Comparison of ENCODE assay signal across 8 cellular contexts in the genomic region with DNA sequence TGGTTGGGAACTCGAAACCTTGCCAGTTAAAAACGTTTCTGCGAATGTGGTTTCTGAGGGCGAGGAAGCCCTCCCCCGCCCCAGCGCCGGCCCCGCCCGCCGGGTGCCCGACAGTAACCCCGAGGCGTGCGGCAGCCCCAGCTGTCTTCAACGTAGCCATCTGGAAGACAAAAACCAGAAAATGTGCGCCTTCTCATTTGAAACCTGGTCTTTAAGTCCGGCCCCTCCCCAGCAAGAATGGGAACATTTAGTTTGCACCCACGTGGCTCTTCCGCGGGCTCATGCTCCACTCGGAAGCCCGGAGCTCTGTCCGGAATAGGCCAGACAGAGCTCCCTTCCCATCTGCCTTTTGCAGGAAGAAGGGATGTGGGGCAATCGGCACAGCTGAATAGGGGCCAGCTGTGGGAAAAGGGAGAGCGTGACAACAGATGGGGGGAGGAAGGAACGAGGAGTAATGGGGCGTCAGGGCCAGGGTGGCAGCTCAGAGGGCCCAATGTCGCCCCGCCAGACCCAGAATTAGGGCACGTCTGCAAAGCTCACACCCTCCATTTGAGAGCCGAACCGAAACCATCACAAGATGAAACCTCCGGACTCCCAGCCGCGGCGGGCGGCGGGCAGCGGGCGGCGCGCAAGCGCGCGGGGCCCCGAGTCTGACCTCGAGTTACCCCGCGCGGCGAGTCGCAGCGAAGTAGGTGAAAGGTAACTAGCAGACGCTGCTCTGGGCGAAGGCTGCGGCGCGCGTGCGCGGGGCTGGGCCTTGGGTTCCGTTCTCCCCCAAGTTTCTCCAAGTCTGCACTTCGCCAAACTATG.
DNase-seq lines count a peak whose midpoint lies in the region; ATAC-seq and TF ChIP-seq lines count a peak whose summit lies in the region.

No MANE protein-coding gene starts in this region.

- H3K4me3 Mint-ChIP-seq in neural crest cell = peak overlapping the region; percentile 87

- peaks cover 17% of the 10 kb centered on the region for H3K27me3 Mint-ChIP-seq in neural crest cell (ENCODE audit: low read depth)

- DNase-seq in DMS53 treated with DMSO at 0.1 percent for 48 hours (lab: John Stamatoyannopoulos, UW; ENCODE audit: unreplicated experiment) = peak; percentile 79
- DNase-seq in SIG-M5 (lab: John Stamatoyannopoulos, UW) = peak; percentile 79
- peak; percentile 69 for DNase-seq in activated gamma-delta T cell treated with Interleukin-2 at 50 U/mL for 16 hours
- DNase-seq in foreskin fibroblast = peak; percentile 91 to 97
- peak; percentile 55 for DNase-seq in neural crest cell (ENCODE audit: low read depth, low spot score)
- DNase-seq in stomach = peak; percentile 94

- H3K36me3 ChIP-seq in KMS-11 (ENCODE audit: insufficient read depth) (no peaks in the 10 kb centered on the region), stomach (no peaks in the 10 kb centered on the region)

- peak overlapping the region; percentile 91 for H3K9ac ChIP-seq in KMS-11

- TF ChIP-seq EP300 in stomach (IDR thresholded peaks at IDR 0.05) = peak; percentile 24

- TF ChIP-seq POLR2A in stomach (IDR thresholded peaks at IDR 0.05) = no peak

- H4K20me1 ChIP-seq in KMS-11 (ENCODE audit: insufficient read depth) = no peaks in the 10 kb centered on the region

- no peaks in the 10 kb centered on the region for H3K79me2 ChIP-seq in KMS-11 (ENCODE audit: insufficient read depth, low read depth)

- ATAC-seq in GM21737 (IDR thresholded peaks at IDR 0.05; ENCODE audit: unreplicated experiment) = peak; percentile 89

- H3K4me1 ChIP-seq in KMS-11 (ENCODE audit: low read depth, poor library complexity, severe bottlenecking) = peaks cover 76% of the 10 kb centered on the region
- peaks cover 35 to 48% (median 42%) of the 10 kb centered on the region in 4 donors for H3K4me1 ChIP-seq in stomach

- 0 to 1% (median 1%) methylated on average over 49 to 63 of the region's 63 CpGs for whole genome bisulfite sequencing in stomach, 5 donors

- TF ChIP-seq CTCF in KMS-11 (conservative IDR thresholded peaks at IDR 0.05; ENCODE audit: low read depth, low read length) (no peak), foreskin fibroblast (IDR thresholded peaks at IDR 0.05; ENCODE audit: low read depth, low read length) (no peak), neural crest cell (conservative IDR thresholded peaks at IDR 0.05) (no peak), stomach (IDR thresholded peaks at IDR 0.05) (no peak)

- H3K4me2 ChIP-seq in KMS-11 = peak overlapping the region; percentile 95

- no peaks in the 10 kb centered on the region for H3K36me3 Mint-ChIP-seq in neural crest cell (ENCODE audit: low read depth)

- H3K4me1 Mint-ChIP-seq in neural crest cell = peaks cover 38% of the 10 kb centered on the region

- peak overlapping the region; percentile 55 for H3K27ac Mint-ChIP-seq in neural crest cell (ENCODE audit: unreplicated experiment)

- intact Hi-C loops in stomach (cut with DNase I; ENCODE audit: low total_unique reads) = loop anchor here (5.0 to 10.0 kb wide), 2 partner anchors 64 to 73 kb away; a partner anchor contains a TSS

- peak overlapping the region; percentile 43; the same call in 1 of the 2 replicates for H2AFZ ChIP-seq in KMS-11 (ENCODE audit: low read depth)

- peaks cover 4% of the 10 kb centered on the region for H3K9me3 Mint-ChIP-seq in neural crest cell

- no peaks in the 10 kb centered on the region for H3K9me3 ChIP-seq in stomach

- H3K27me3 ChIP-seq in KMS-11 (ENCODE audit: insufficient read depth, low read depth) (no peaks in the 10 kb centered on the region), stomach (no peaks in the 10 kb centered on the region)

- H3K27ac ChIP-seq in KMS-11 = peak overlapping the region; percentile 97
- peak overlapping the region; percentile 92 to 97 (median 93) for H3K27ac ChIP-seq in stomach

- no peak overlapping the region for H3K4me3 ChIP-seq in KMS-11 (IDR thresholded peaks at IDR 0.05; ENCODE audit: insufficient read depth, low read depth, low read length)
- H3K4me3 ChIP-seq in foreskin fibroblast (ENCODE audit: low read depth in 1 of 2, low read length in 2 of 2) = peak overlapping the region; percentile 59 to 77
- peak overlapping the region; percentile 54 to 71 (median 56) for H3K4me3 ChIP-seq in stomach
